20 cellular contexts compared by ENCODE assay signal in the genomic region with DNA sequence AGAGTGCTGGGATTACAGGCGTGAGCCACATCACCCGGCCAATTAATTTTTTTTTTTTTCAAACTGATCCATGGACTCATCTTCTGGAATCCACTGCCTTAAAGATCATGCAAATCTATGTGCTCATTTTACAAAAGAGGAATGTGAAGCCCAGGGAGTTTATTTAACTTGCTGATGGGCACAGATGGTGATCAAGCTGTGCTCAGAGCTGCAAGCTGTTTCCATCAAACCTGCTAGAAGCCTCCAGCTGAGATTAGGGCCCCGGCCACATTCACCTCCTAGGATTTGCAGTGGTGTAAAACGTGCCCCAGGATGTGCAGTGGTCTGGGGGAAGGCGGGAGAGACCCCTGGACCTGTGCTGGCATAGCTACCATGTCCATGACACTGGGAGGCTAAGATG. TPM values are rescaled to one million over a fixed set of nuclear protein-coding genes. Genes with fewer than 3 reads are reported as not detected.
DNase-seq lines count a peak whose midpoint lies in the region; ATAC-seq, FAIRE-seq and TF ChIP-seq lines count a peak whose summit lies in the region.
"Had no signal": no experiment of that assay in that cellular context is flagged by ENCODE, and none has a peak within 500 bp of the region (broad histone marks: within the 10 kb centered on the region; RNA-seq: fewer than 3 reads in every experiment).

No MANE protein-coding gene starts in this region.

- H3K27ac Mint-ChIP-seq in stimulated activated effector memory CD8-positive, alpha-beta T cell treated with anti-CD3 and anti-CD28 coated beads, Interleukin-12 subunit alpha, Interleukin-12 subunit beta, amount 100 ng/mL, for 72 hours: no peak overlapping the region

- H3K36me3 ChIP-seq in HEK293 (ENCODE audit: control insufficient read depth in 2 of 2, insufficient read depth in 1 of 2, low read length in 2 of 2) (no peaks in the 10 kb centered on the region), pancreas (no peaks in the 10 kb centered on the region)

- CTCF ChIA-PET in HEK293 (lab: Yijun Ruan, JAX): interaction anchor here (0.6 to 0.8 kb wide), 4 partner anchors 8 to 926 kb away, joined by 3 to 4 read pairs (median 3); no protein-coding TSS in a partner anchor

- no peak for FAIRE-seq in pancreas (lab: Jason Lieb, UNC)
- FAIRE-seq: G401.6, GM12892, HepG2 had no signal

- H3K4me1 ChIP-seq in HEK293 (ENCODE audit: control insufficient read depth, insufficient read depth, low read length) (no peaks in the 10 kb centered on the region), pancreas (peaks cover 21 to 24% (median 21%) of the 10 kb centered on the region in 3 donors)

- peaks cover 19% of the 10 kb centered on the region for H3K4me1 Mint-ChIP-seq in stimulated activated effector memory CD8-positive, alpha-beta T cell treated with anti-CD3 and anti-CD28 coated beads, Interleukin-12 subunit alpha, Interleukin-12 subunit beta, amount 100 ng/mL, for 72 hours

- TF ChIP-seq CTCF in HEK293 (tag by site-specific recombination; IDR thresholded peaks at IDR 0.05) (no peak), GM10266 (IDR thresholded peaks at IDR 0.05; ENCODE audit: control insufficient read depth, insufficient read depth, low read depth, missing control alignments) (no peak), pancreas (IDR thresholded peaks at IDR 0.05) (no peak)

- H3K27me3 ChIP-seq in pancreas: no peaks in the 10 kb centered on the region

- POLR2A ChIA-PET in HEK293 (lab: Yijun Ruan, JAX): no interaction called here

- H3K36me3 Mint-ChIP-seq in stimulated activated effector memory CD8-positive, alpha-beta T cell treated with anti-CD3 and anti-CD28 coated beads, Interleukin-12 subunit alpha, Interleukin-12 subunit beta, amount 100 ng/mL, for 72 hours: no peaks in the 10 kb centered on the region

- H3K4me3 Mint-ChIP-seq in stimulated activated effector memory CD8-positive, alpha-beta T cell treated with anti-CD3 and anti-CD28 coated beads, Interleukin-12 subunit alpha, Interleukin-12 subunit beta, amount 100 ng/mL, for 72 hours: no peak overlapping the region

- no peaks in the 10 kb centered on the region for H3K9me3 Mint-ChIP-seq in stimulated activated effector memory CD8-positive, alpha-beta T cell treated with anti-CD3 and anti-CD28 coated beads, Interleukin-12 subunit alpha, Interleukin-12 subunit beta, amount 100 ng/mL, for 72 hours

- H3K4me3 ChIP-seq in HEK293 (ENCODE audit: low read depth, low read length) (no peak overlapping the region), pancreas (no peak overlapping the region)
- H3K4me3 ChIP-seq: PC-9 had no signal

- intact Hi-C loops in pancreas (cut with DNase I): no loop called here

- ATAC-seq in stimulated activated effector memory CD8-positive, alpha-beta T cell treated with anti-CD3 and anti-CD28 coated beads, Interleukin-12 subunit alpha, Interleukin-12 subunit beta, amount 100 ng/mL, for 72 hours: no peak
- no peak for ATAC-seq in pancreas
- ATAC-seq: HepG2 had no signal

- WGBS in pancreas, 2 donors: 79 to 91% methylated on average over 5 of the region's 5 CpGs

- no peak overlapping the region for H3K27ac ChIP-seq in HEK293 (ENCODE audit: extremely low read depth, low read depth, low read length)
- H3K27ac ChIP-seq in angular gyrus (ENCODE audit: low read depth, low read length): peak overlapping the region; percentile 38
- H3K27ac ChIP-seq in pancreas: no peak overlapping the region
- H3K27ac ChIP-seq: C4-2B, PC-9 had no signal

- H3K9me3 ChIP-seq in HEK293 (ENCODE audit: control insufficient read depth, insufficient read depth, low read depth, low read length) (no peaks in the 10 kb centered on the region), pancreas (no peaks in the 10 kb centered on the region)

- DNase-seq in Ammon's horn (ENCODE audit: low spot score): peak; percentile 54
- peak; percentile 78 for DNase-seq in iPS DF 19.7 (ENCODE audit: low read depth, low spot score)
- DNase-seq in stimulated activated effector memory CD8-positive, alpha-beta T cell treated with anti-CD3 and anti-CD28 coated beads, Interleukin-12 subunit alpha, Interleukin-12 subunit beta, amount 100 ng/mL, for 72 hours (ENCODE audit: low spot score in 2 of 2): no peak
- no peak for DNase-seq in GM10266 (ENCODE audit: extremely low spot score)
- DNase-seq in SHP77 (lab: John Stamatoyannopoulos, UW): no peak
- no peak for DNase-seq in pancreas
- DNase-seq: COR-L47, DMS53, GOT3, MM.1S, NCI-H1105, NCI-H1930, NCI-H526 treated with DMSO at 0.1 percent for 48 hours, PC-9 had no signal

TF ChIP-seq in HEK293, 187 proteins besides CTCF, POLR2A, EP300 and RAD21:
- TF ChIP-seq MEIS1 (CRISPR knock-in tag; IDR thresholded peaks at IDR 0.05; ENCODE audit: borderline replicate concordance) (no peak), ZNF544 (tag by site-specific recombination; IDR thresholded peaks at IDR 0.05) (no peak), ZIC2 (tag by site-specific recombination; IDR thresholded peaks at IDR 0.05) (peak; percentile 27; the same call in 1 of the 2 replicates), ZNF146 (tag by site-specific recombination; IDR thresholded peaks at IDR 0.05) (no peak), KLF10 (tag by site-specific recombination; IDR thresholded peaks at IDR 0.05) (no peak), ZBTB1 (tag by site-specific recombination; IDR thresholded peaks at IDR 0.05) (no peak), ZNF768 (tag by site-specific recombination; IDR thresholded peaks at IDR 0.05) (no peak)

RNA-seq across cellular contexts. Expression of a gene that starts 56.1 kb away (rescaled TPM):
- total RNA-seq in pancreas: 10 to 100 TPM in 4 of 6 donors, 1 to 10 TPM in 2; 9.8 to 26.2 (median 13.5) TPM
- 10 to 100 TPM in 1 of 2 donors, 1 to 10 TPM in 1; 9.8 to 12.1 TPM for polyA plus RNA-seq in pancreas

Comparison
In these comparisons a context has a peak if more than half of its experiments do, and no peak if none do; other contexts are left out.
1. DNase-seq: peak in Ammon's horn (single experiment) and iPS DF 19.7 (single experiment); none in stimulated activated effector memory CD8-positive, alpha-beta T cell treated with anti-CD3 and anti-CD28 coated beads, Interleukin-12 subunit alpha, Interleukin-12 subunit beta, amount 100 ng/mL, for 72 hours (0 of 2), GM10266 (single experiment), SHP77 (0 of 2) and pancreas (0 of 6).